18 cellular contexts compared by ENCODE assay signal in genomic region chr15:30872341-30872748, GRCh38. TPM values are rescaled to one million over a fixed set of nuclear protein-coding genes. Genes with fewer than 3 reads are reported as not detected.
DNase-seq lines count a peak whose midpoint lies in the region; ATAC-seq, FAIRE-seq and TF ChIP-seq lines count a peak whose summit lies in the region.
"Had no signal": no experiment of that assay in that cellular context is flagged by ENCODE, and none has a peak within 500 bp of the region (broad histone marks: within the 10 kb centered on the region; RNA-seq: fewer than 3 reads in every experiment).

No MANE protein-coding gene starts in this region.

- H3K4me1 Mint-ChIP-seq in activated CD4-positive, alpha-beta T cell treated with anti-CD3 and anti-CD28 coated beads, Interleukin-2, amount 10 ng/mL, durations not matched to agents 24 days and 14 days, result peaks cover 7% of the 10 kb centered on the region
- H3K4me1 Mint-ChIP-seq: B cell had no signal

- no peak overlapping the region for H3K4me3 Mint-ChIP-seq in activated CD4-positive, alpha-beta T cell treated with anti-CD3 and anti-CD28 coated beads, Interleukin-2, amount 10 ng/mL, durations not matched to agents 24 days and 14 days
- H3K4me3 Mint-ChIP-seq: B cell, HFFc6 had no signal

- no peaks in the 10 kb centered on the region for H3K4me1 ChIP-seq in RWPE2 (ENCODE audit: insufficient read depth, poor library complexity, severe bottlenecking)
- H3K4me1 ChIP-seq: adrenal gland had no signal

- peaks cover 14% of the 10 kb centered on the region for H3K36me3 Mint-ChIP-seq in activated CD4-positive, alpha-beta T cell treated with anti-CD3 and anti-CD28 coated beads, Interleukin-2, amount 10 ng/mL, durations not matched to agents 24 days and 14 days (ENCODE audit: low read depth)

- H3K36me3 ChIP-seq in RWPE2 (ENCODE audit: low read depth), result no peaks in the 10 kb centered on the region
- H3K36me3 ChIP-seq: adrenal gland had no signal

- H3K4me3 ChIP-seq in RWPE2 (ENCODE audit: severe bottlenecking) (no peak overlapping the region), foreskin fibroblast (ENCODE audit: low read depth in 1 of 2, low read length in 2 of 2) (no peak overlapping the region)
- H3K4me3 ChIP-seq: adrenal gland had no signal

- TF ChIP-seq CTCF in RWPE2 (IDR thresholded peaks at IDR 0.05; ENCODE audit: poor library complexity, severe bottlenecking), result no peak
- TF ChIP-seq CTCF in foreskin fibroblast (IDR thresholded peaks at IDR 0.05; ENCODE audit: low read depth, low read length), result no peak

- H3K27me3 Mint-ChIP-seq in activated CD4-positive, alpha-beta T cell treated with anti-CD3 and anti-CD28 coated beads, Interleukin-2, amount 10 ng/mL, durations not matched to agents 24 days and 14 days, result no peaks in the 10 kb centered on the region
- H3K27me3 Mint-ChIP-seq: B cell had no signal

- no peak for DNase-seq in activated CD4-positive, alpha-beta T cell treated with anti-CD3 and anti-CD28 coated beads, Interleukin-2, amount 10 ng/mL, durations not matched to agents 24 days and 14 days
- no peak for DNase-seq in activated CD4-positive, alpha-beta T cell treated with anti-CD3 and anti-CD28 coated beads, Interleukin-2, amount 50 U/mL, for 4 hours
- DNase-seq in H4 (ENCODE audit: low spot score), result peak; percentile 38
- no peak for DNase-seq in RWPE2 (ENCODE audit: low spot score)
- peak; percentile 37 to 52 for DNase-seq in foreskin fibroblast
- no peak for DNase-seq in cardiac septum (ENCODE audit: low spot score)
- no peak for DNase-seq in G401 (ENCODE audit: low spot score)
- DNase-seq in GM19239 (ENCODE audit: insufficient read length, low spot score), result no peak
- DNase-seq: adrenal gland, DMS 273 treated with DMSO at 0.1 percent for 48 hours, head of caudate nucleus, HFFc6, kidney glomerular epithelial cell, NCI-H187 treated with DMSO at 0.1 percent for 48 hours, nucleus accumbens, substantia nigra had no signal

- intact Hi-C loops in activated CD4-positive, alpha-beta T cell treated with anti-CD3 and anti-CD28 coated beads, Interleukin-2, amount 10 ng/mL, durations not matched to agents 24 days and 14 days (cut with micrococcal nuclease), result no loop called here
- intact Hi-C loops in cardiac septum (cut with DNase I), result no loop called here

- peak overlapping the region; percentile 77 for H3K27ac Mint-ChIP-seq in activated CD4-positive, alpha-beta T cell treated with anti-CD3 and anti-CD28 coated beads, Interleukin-2, amount 10 ng/mL, durations not matched to agents 24 days and 14 days
- H3K27ac Mint-ChIP-seq: B cell, HFFc6 had no signal

- peaks cover 4% of the 10 kb centered on the region for H3K9me3 Mint-ChIP-seq in activated CD4-positive, alpha-beta T cell treated with anti-CD3 and anti-CD28 coated beads, Interleukin-2, amount 10 ng/mL, durations not matched to agents 24 days and 14 days
- H3K9me3 Mint-ChIP-seq: HFFc6 had no signal

- no peaks in the 10 kb centered on the region for H3K27me3 ChIP-seq in RWPE2 (ENCODE audit: insufficient read depth, poor library complexity, severe bottlenecking)
- H3K27me3 ChIP-seq: adrenal gland had no signal

- H3K27ac ChIP-seq in RWPE2 (ENCODE audit: poor library complexity, severe bottlenecking), result no peak overlapping the region
- H3K27ac ChIP-seq: adrenal gland had no signal

- peak; percentile 53; the same call in 2 of the 3 replicates for ATAC-seq in RWPE2 (ENCODE audit: low read depth)

- in situ Hi-C loops in G401 (cut with HindIII; ENCODE audit: low sequenced_read_pairs), result no loop called here

- no peaks in the 10 kb centered on the region for H3K9me3 ChIP-seq in RWPE2 (ENCODE audit: severe bottlenecking)
- H3K9me3 ChIP-seq: adrenal gland had no signal

- no peak for FAIRE-seq in GM19239 (lab: Jason Lieb, UNC)
- FAIRE-seq: endothelial cell of umbilical vein had no signal

RNA-seq across cellular contexts. Expression of gene FAN1, which starts 31.4 kb away (rescaled TPM):
- 29.4 and 31.2 TPM in 2 replicates for total RNA-seq in activated CD4-positive, alpha-beta T cell treated with anti-CD3 and anti-CD28 coated beads, Interleukin-2, amount 10 ng/mL, durations not matched to agents 24 days and 14 days
- total RNA-seq in H4 (2014; rRNA removed; shearing (Covaris generic)), result 13.5 and 14.9 TPM in 2 replicates
- 15.9 TPM for total RNA-seq in cardiac septum
- 13.6 and 17.6 TPM in 2 replicates for total RNA-seq in G401 (2014; rRNA removed; shearing (Covaris generic))

Comparison
In these comparisons a context has a peak if more than half of its experiments do, and no peak if none do; other contexts are left out.
1. DNase-seq: peak in H4 (single experiment) and foreskin fibroblast (2 of 2); none in activated CD4-positive, alpha-beta T cell treated with anti-CD3 and anti-CD28 coated beads, Interleukin-2, amount 10 ng/mL, durations not matched to agents 24 days and 14 days (single experiment), activated CD4-positive, alpha-beta T cell treated with anti-CD3 and anti-CD28 coated beads, Interleukin-2, amount 50 U/mL, for 4 hours (0 of 2), RWPE2 (single experiment), cardiac septum (single experiment), G401 (single experiment) and GM19239 (single experiment).